17 cellular contexts compared by ENCODE assay signal in the genomic region with DNA sequence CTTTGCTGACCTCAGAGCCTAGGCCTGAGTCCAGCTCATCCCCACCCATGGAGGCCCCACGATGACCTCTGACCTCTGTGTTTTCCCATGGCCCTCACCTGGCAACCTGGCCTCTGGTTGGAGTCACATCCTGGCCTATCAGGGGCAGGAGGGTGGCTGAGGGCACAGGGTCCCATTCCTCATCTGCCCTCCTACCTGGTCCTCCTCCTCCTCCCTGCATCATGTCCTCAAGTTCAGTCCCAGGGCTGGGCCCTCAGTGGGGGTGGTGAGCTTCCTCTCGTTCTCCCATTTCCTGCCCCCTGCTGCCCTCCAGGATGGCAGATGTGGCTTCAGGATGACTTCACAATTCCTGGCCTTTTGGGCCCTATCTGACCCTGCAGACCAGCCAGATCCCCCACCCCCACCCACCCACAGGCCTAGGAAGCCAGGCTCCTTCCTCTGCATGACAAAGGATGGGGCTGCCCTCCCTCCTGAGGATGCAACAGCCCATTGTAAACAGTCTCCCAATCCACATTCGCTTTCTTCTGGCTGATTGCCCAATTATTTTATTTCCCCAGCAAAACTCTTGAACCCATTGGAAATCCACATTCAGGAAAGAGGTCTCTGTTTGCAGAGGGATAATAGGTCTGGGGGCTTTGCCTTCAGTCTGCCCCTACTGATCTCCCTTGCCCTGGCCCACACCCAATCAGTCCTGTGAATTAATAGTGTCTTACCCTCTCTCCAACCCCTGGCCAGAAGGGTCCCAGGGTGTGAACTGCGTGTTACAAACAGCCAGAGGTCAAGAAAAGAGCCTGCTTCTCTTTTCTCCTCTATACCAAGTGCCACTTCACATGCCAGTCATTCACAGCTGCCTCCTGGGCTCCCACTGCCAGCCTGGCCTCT. TPM values are rescaled to one million over a fixed set of nuclear protein-coding genes. Genes with fewer than 3 reads are reported as not detected.
DNase-seq lines count a peak whose midpoint lies in the region; ATAC-seq and TF ChIP-seq lines count a peak whose summit lies in the region.
"Had no signal": no experiment of that assay in that cellular context is flagged by ENCODE, and none has a peak within 500 bp of the region (broad histone marks: within the 10 kb centered on the region; RNA-seq: fewer than 3 reads in every experiment).

No MANE protein-coding gene starts in this region.

- no peak overlapping the region for H3K18ac ChIP-seq in IMR-90 (ENCODE audit: low read depth, low read length)

- DNase-seq in T-helper 2 cell treated with Interferon-gamma antibody and Interleukin-4, amounts not matched to agents 5 μg/mL and 100 μg/mL, for 36 hours (ENCODE audit: low spot score), result no peak
- DNase-seq in T-helper 2 cell, result no peak
- DNase-seq in IMR-90, result no peak
- DNase-seq in central memory CD8-positive, alpha-beta T cell (ENCODE audit: low spot score in 2 of 2), result no peak
- no peak for DNase-seq in naive B cell
- DNase-seq in tibial nerve (ENCODE audit: low spot score in 2 of 2), result no peak
- DNase-seq in erythroblast (lab: John Stamatoyannopoulos, UW), result no peak
- DNase-seq in progenitor cell of endocrine pancreas (ENCODE audit: low spot score, unreplicated experiment), result no peak
- DNase-seq: aorta, cortex of kidney, NCI-H2081, spleen, WERI-Rb-1 had no signal

- no peak for TF ChIP-seq EP300 in tibial nerve (IDR thresholded peaks at IDR 0.05)

- no peak overlapping the region for H2BK120ac ChIP-seq in IMR-90 (ENCODE audit: low read depth, low read length)

- H3K4me3 Mint-ChIP-seq in T-helper 2 cell treated with Interferon-gamma antibody and Interleukin-4, amounts not matched to agents 5 μg/mL and 100 μg/mL, for 36 hours, result peak overlapping the region; percentile 16
- peak overlapping the region; percentile 15 for H3K4me3 Mint-ChIP-seq in central memory CD8-positive, alpha-beta T cell
- H3K4me3 Mint-ChIP-seq in naive B cell (peak overlapping the region in 3 of 8 donors; percentile 45 to 61 (median 47)), progenitor cell of endocrine pancreas (ENCODE audit: low read depth) (no peak overlapping the region)
- H3K4me3 Mint-ChIP-seq: mesothelial cell of epicardium had no signal

- intact Hi-C loops in IMR-90 (cut with micrococcal nuclease), result no loop called here

- H3K56ac ChIP-seq in IMR-90 (ENCODE audit: extremely low read depth, insufficient read depth, low read length), result no peak overlapping the region

- no peak overlapping the region for H3K9ac ChIP-seq in IMR-90 (ENCODE audit: low read depth, low read length)
- H3K9ac ChIP-seq: parathyroid adenoma had no signal

- no peak overlapping the region for H3K14ac ChIP-seq in IMR-90 (replicated peaks; ENCODE audit: low read depth, low read length)

- no peak overlapping the region for H3K23ac ChIP-seq in IMR-90 (ENCODE audit: low read depth, low read length)

- H4K20me1 ChIP-seq in IMR-90 (ENCODE audit: insufficient read depth, low read length), result no peaks in the 10 kb centered on the region

- no peak overlapping the region for H2BK15ac ChIP-seq in IMR-90 (ENCODE audit: low read depth, low read length)

- H2AK5ac ChIP-seq in IMR-90 (ENCODE audit: low read depth, low read length), result no peak overlapping the region

- H3K4me1 ChIP-seq in IMR-90 (ENCODE audit: control insufficient read depth, insufficient read depth, low read length), result peaks cover 4% of the 10 kb centered on the region
- H3K4me1 ChIP-seq in tibial nerve, result no peaks in the 10 kb centered on the region
- H3K4me1 ChIP-seq: parathyroid adenoma had no signal

- no peak overlapping the region for H3K27ac ChIP-seq in IMR-90 (ENCODE audit: insufficient read depth, low read length)
- H3K27ac ChIP-seq in tibial nerve, result no peak overlapping the region
- H3K27ac ChIP-seq: HL-60, parathyroid adenoma, SJSA1, WERI-Rb-1 had no signal

- no peak overlapping the region for H2BK20ac ChIP-seq in IMR-90 (ENCODE audit: low read depth, low read length)

- no peaks in the 10 kb centered on the region for H3K36me3 Mint-ChIP-seq in T-helper 2 cell treated with Interferon-gamma antibody and Interleukin-4, amounts not matched to agents 5 μg/mL and 100 μg/mL, for 36 hours (ENCODE audit: low read depth)
- peaks cover 7% of the 10 kb centered on the region for H3K36me3 Mint-ChIP-seq in central memory CD8-positive, alpha-beta T cell (ENCODE audit: insufficient read depth)
- H3K36me3 Mint-ChIP-seq in naive B cell (no peaks in the 10 kb centered on the region), progenitor cell of endocrine pancreas (ENCODE audit: insufficient read depth) (no peaks in the 10 kb centered on the region)
- H3K36me3 Mint-ChIP-seq: mesothelial cell of epicardium had no signal

- H3K79me1 ChIP-seq in IMR-90 (ENCODE audit: low read depth in 1 of 2, low read length in 2 of 2), result no peaks in the 10 kb centered on the region

- H3K36me3 ChIP-seq in IMR-90 (ENCODE audit: control insufficient read depth, insufficient read depth, low read length) (no peaks in the 10 kb centered on the region), tibial nerve (no peaks in the 10 kb centered on the region)
- H3K36me3 ChIP-seq: SJSA1, spleen, WERI-Rb-1 had no signal

- H2AK9ac ChIP-seq in IMR-90 (replicated peaks; ENCODE audit: low read depth, low read length, poor library complexity), result peak overlapping the region; percentile 55

- peaks cover 32% of the 10 kb centered on the region for H3K4me1 Mint-ChIP-seq in T-helper 2 cell treated with Interferon-gamma antibody and Interleukin-4, amounts not matched to agents 5 μg/mL and 100 μg/mL, for 36 hours (ENCODE audit: low read depth)
- peaks cover 37% of the 10 kb centered on the region for H3K4me1 Mint-ChIP-seq in central memory CD8-positive, alpha-beta T cell
- H3K4me1 Mint-ChIP-seq in naive B cell (peaks cover 31 to 43% (median 42%) of the 10 kb centered on the region in 3 donors), progenitor cell of endocrine pancreas (ENCODE audit: low read depth) (peaks cover 21% of the 10 kb centered on the region)
- H3K4me1 Mint-ChIP-seq: mesothelial cell of epicardium had no signal

- H4K91ac ChIP-seq in IMR-90 (ENCODE audit: insufficient read depth, low read depth, low read length), result no peak overlapping the region

- no peak for TF ChIP-seq CTCF in IMR-90 (conservative IDR thresholded peaks at IDR 0.05; ENCODE audit: low read depth, low read length)
- no peak for TF ChIP-seq CTCF in tibial nerve (IDR thresholded peaks at IDR 0.05)
- TF ChIP-seq CTCF in progenitor cell of endocrine pancreas (IDR thresholded peaks at IDR 0.05; ENCODE audit: unreplicated experiment), result no peak

- H3K4me2 ChIP-seq in IMR-90 (ENCODE audit: low read depth, low read length), result no peak overlapping the region

- H3K4ac ChIP-seq in IMR-90 (ENCODE audit: low read depth, low read length), result no peak overlapping the region

- no peak overlapping the region for H4K8ac ChIP-seq in IMR-90 (ENCODE audit: low read depth in 2 of 2, low read length in 2 of 2)

- CTCF ChIA-PET in IMR-90 (lab: Yijun Ruan, JAX), result no interaction called here

- H3K27me3 ChIP-seq in IMR-90 (ENCODE audit: control insufficient read depth, insufficient read depth, low read length) (no peaks in the 10 kb centered on the region), tibial nerve (no peaks in the 10 kb centered on the region)
- H3K27me3 ChIP-seq: SJSA1, spleen had no signal

- 40% methylated on average over 2 of the region's 4 CpGs; no CpG with 5 or more reads in 1 of the 2 experiments for WGBS in IMR-90 (ENCODE audit: extremely low coverage in 2 of 2, insufficient read length in 1 of 2), 2 experiments
- 31 to 45% methylated on average over 4 of the region's 4 CpGs for WGBS in tibial nerve, 2 donors

- H3K27ac Mint-ChIP-seq in T-helper 2 cell treated with Interferon-gamma antibody and Interleukin-4, amounts not matched to agents 5 μg/mL and 100 μg/mL, for 36 hours, result no peak overlapping the region
- peak overlapping the region; percentile 85 for H3K27ac Mint-ChIP-seq in central memory CD8-positive, alpha-beta T cell (ENCODE audit: low read depth)
- H3K27ac Mint-ChIP-seq in naive B cell, result peak overlapping the region; percentile 66 to 99 (median 88)
- no peak overlapping the region for H3K27ac Mint-ChIP-seq in progenitor cell of endocrine pancreas
- H3K27ac Mint-ChIP-seq: mesothelial cell of epicardium had no signal

- dilution Hi-C loops in IMR-90 (cut with HindIII; ENCODE audit: low sequenced_read_pairs, unreplicated experiment), result no loop called here

- H4K5ac ChIP-seq in IMR-90 (ENCODE audit: low read depth, low read length), result no peak overlapping the region

- peaks cover 21% of the 10 kb centered on the region for H3K27me3 Mint-ChIP-seq in T-helper 2 cell treated with Interferon-gamma antibody and Interleukin-4, amounts not matched to agents 5 μg/mL and 100 μg/mL, for 36 hours (ENCODE audit: low read depth)
- no peaks in the 10 kb centered on the region for H3K27me3 Mint-ChIP-seq in central memory CD8-positive, alpha-beta T cell
- no peaks in the 10 kb centered on the region for H3K27me3 Mint-ChIP-seq in naive B cell
- no peaks in the 10 kb centered on the region for H3K27me3 Mint-ChIP-seq in progenitor cell of endocrine pancreas

- TF ChIP-seq RAD21 in IMR-90 (IDR thresholded peaks at IDR 0.05; ENCODE audit: low read length), result no peak

- POLR2A ChIA-PET in IMR-90 (lab: Charles Lee; ENCODE audit: unreplicated experiment), result no interaction called here

- BruUV-seq in IMR-90 (replicated peaks; lab: Mats Ljungman, UMichigan), result no TSS peak

- in situ Hi-C loops in IMR-90 (cut with MboI; ENCODE audit: low sequenced_read_pairs), result no loop called here

- H3K9me1 ChIP-seq in IMR-90 (ENCODE audit: insufficient read depth, low read length), result peaks cover 3% of the 10 kb centered on the region; the same call in 1 of the 2 replicates

- H3K9me3 ChIP-seq in IMR-90 (ENCODE audit: control insufficient read depth, insufficient read depth, low read length) (no peaks in the 10 kb centered on the region), tibial nerve (no peaks in the 10 kb centered on the region)
- H3K9me3 ChIP-seq: SJSA1, spleen had no signal

- TF ChIP-seq POLR2A in IMR-90 (IDR thresholded peaks at IDR 0.05; ENCODE audit: low read depth, low read length) (no peak), tibial nerve (IDR thresholded peaks at IDR 0.05) (no peak), erythroblast (IDR thresholded peaks at IDR 0.05; ENCODE audit: low read length) (no peak)

- H2BK5ac ChIP-seq in IMR-90 (ENCODE audit: low read depth, low read length, poor library complexity, severe bottlenecking), result no peak overlapping the region

- no peak overlapping the region for H2AFZ ChIP-seq in IMR-90 (replicated peaks; ENCODE audit: low read length, poor library complexity)
- H2AFZ ChIP-seq: parathyroid adenoma had no signal

- H3K4me3 ChIP-seq in IMR-90 (ENCODE audit: insufficient read depth, low read depth, low read length) (no peak overlapping the region), tibial nerve (no peak overlapping the region)
- H3K4me3 ChIP-seq: SJSA1, spleen had no signal

- H3K9me3 Mint-ChIP-seq in T-helper 2 cell treated with Interferon-gamma antibody and Interleukin-4, amounts not matched to agents 5 μg/mL and 100 μg/mL, for 36 hours, result no peaks in the 10 kb centered on the region
- H3K9me3 Mint-ChIP-seq in central memory CD8-positive, alpha-beta T cell, result no peaks in the 10 kb centered on the region
- H3K9me3 Mint-ChIP-seq in naive B cell, result peaks cover 0 to 5% (median 0%) of the 10 kb centered on the region in 7 donors
- no peaks in the 10 kb centered on the region for H3K9me3 Mint-ChIP-seq in progenitor cell of endocrine pancreas (ENCODE audit: low read depth)

- ATAC-seq in IMR-90 (ENCODE audit: low read depth) (no peak), naive B cell (ENCODE audit: low read depth in 2 of 2) (no peak)
- no peak for ATAC-seq in central memory CD8-positive, alpha-beta T cell (replicated peaks; ENCODE audit: extremely low read depth, poor library complexity, severe bottlenecking)

RNA-seq across cellular contexts. Expression of a gene that starts 10.3 kb away (rescaled TPM):
- total RNA-seq in IMR-90 (2012; rRNA removed) (not detected in 2 replicates), tibial nerve (under 1 TPM in 1 of 4 donors, not detected in 3; 0.20 TPM), progenitor cell of endocrine pancreas (22.9 and 26.0 TPM in 2 replicates)
- polyA plus RNA-seq in IMR-90 (2012; rRNA removed) (not detected in 2 replicates), naive B cell (ENCODE audit: low read depth in 6 of 6) (not detected)
- not detected in 2 replicates for polyA plus RNA-seq in IMR-90 (2012; cell fraction: cytosol; rRNA removed)
- 0.07 TPM in 1 of 2 replicates, not detected in the other for polyA plus RNA-seq in IMR-90 (2012; cell fraction: nucleus; rRNA removed; ENCODE audit: low replicate concordance)
- total RNA-seq: SJSA1 had no signal

RNA-seq across cellular contexts. Expression of a gene that starts 17.1 kb away (rescaled TPM):
- total RNA-seq in IMR-90 (2012; rRNA removed) (4.7 and 5.6 TPM in 2 replicates), tibial nerve (10 to 100 TPM; 63.2 to 91.5 (median 66.7) TPM), progenitor cell of endocrine pancreas (236 and 246 TPM in 2 replicates)
- polyA plus RNA-seq in IMR-90 (2012; rRNA removed) (23.3 and 23.4 TPM in 2 replicates), naive B cell (ENCODE audit: low read depth in 6 of 6) (10 to 100 TPM; 10.6 to 38.5 (median 20.0) TPM)
- polyA plus RNA-seq in IMR-90 (2012; cell fraction: cytosol; rRNA removed), result 6.1 and 8.6 TPM in 2 replicates
- 206 and 213 TPM in 2 replicates for polyA plus RNA-seq in IMR-90 (2012; cell fraction: nucleus; rRNA removed; ENCODE audit: low replicate concordance)

RNA-seq across cellular contexts. Expression of a gene that starts 24.8 kb away (rescaled TPM):
- total RNA-seq in IMR-90 (2012; rRNA removed), result 31.4 and 34.4 TPM in 2 replicates
- polyA plus RNA-seq in IMR-90 (2012; rRNA removed), result 68.1 and 70.6 TPM in 2 replicates
- 49.7 and 57.5 TPM in 2 replicates for polyA plus RNA-seq in IMR-90 (2012; cell fraction: cytosol; rRNA removed)
- 64.1 and 126 TPM in 2 replicates for polyA plus RNA-seq in IMR-90 (2012; cell fraction: nucleus; rRNA removed; ENCODE audit: low replicate concordance)
- polyA plus RNA-seq in naive B cell (ENCODE audit: low read depth in 6 of 6), result 10 to 100 TPM; 57.5 to 96.5 (median 68.7) TPM
- 10 to 100 TPM; 54.2 to 80.8 (median 59.0) TPM for total RNA-seq in tibial nerve
- 54.5 and 54.8 TPM in 2 replicates for total RNA-seq in progenitor cell of endocrine pancreas

RNA-seq across cellular contexts. Expression of a gene that starts 41.7 kb away (rescaled TPM):
- total RNA-seq in IMR-90 (2012; rRNA removed) (not detected in 2 replicates), tibial nerve (not detected), progenitor cell of endocrine pancreas (0.22 and 0.51 TPM in 2 replicates)
- polyA plus RNA-seq in IMR-90 (2012; rRNA removed) (not detected in 2 replicates), naive B cell (ENCODE audit: low read depth in 6 of 6) (not detected)
- not detected in 2 replicates for polyA plus RNA-seq in IMR-90 (2012; cell fraction: cytosol; rRNA removed)
- polyA plus RNA-seq in IMR-90 (2012; cell fraction: nucleus; rRNA removed; ENCODE audit: low replicate concordance), result not detected in 2 replicates
- total RNA-seq: SJSA1 had no signal

Comparison
In these comparisons a context has a peak if more than half of its experiments do, and no peak if none do; other contexts are left out.
1. H3K27ac Mint-ChIP-seq: peak in central memory CD8-positive, alpha-beta T cell (single experiment) and naive B cell (6 of 6); none in T-helper 2 cell treated with Interferon-gamma antibody and Interleukin-4, amounts not matched to agents 5 μg/mL and 100 μg/mL, for 36 hours (single experiment) and progenitor cell of endocrine pancreas (single experiment).
2. RNA of a gene that starts 10.3 kb away (total RNA-seq): 22.9 to 26.0 TPM in progenitor cell of endocrine pancreas; not detected in IMR-90 and 0.20 TPM in tibial nerve; every median in the first group is over 10 times any median in the second.